ENCODE assay signal across 16 cellular contexts in genomic region chr13:107374038-107374437, GRCh38.
"Had no signal": no experiment of that assay in that cellular context is flagged by ENCODE, and none has a peak within 500 bp of the region (broad histone marks: within the 10 kb centered on the region; RNA-seq: fewer than 3 reads in every experiment).

No MANE protein-coding gene starts in this region.

- H3K4me3 ChIP-seq: adrenal gland, body of pancreas, gastrocnemius medialis, heart left ventricle had no signal

- H3K9me3 ChIP-seq: adrenal gland, body of pancreas, gastrocnemius medialis, heart left ventricle had no signal

- H3K4me1 ChIP-seq: adrenal gland, body of pancreas, gastrocnemius medialis, heart left ventricle had no signal

- H3K27me3 ChIP-seq: adrenal gland, body of pancreas, gastrocnemius medialis, heart left ventricle had no signal

- H3K27ac ChIP-seq: adrenal gland, body of pancreas, gastrocnemius medialis, heart left ventricle, WERI-Rb-1 had no signal

- H3K36me3 ChIP-seq: adrenal gland, gastrocnemius medialis, heart left ventricle, WERI-Rb-1 had no signal

- DNase-seq: activated CD4-positive, alpha-beta T cell treated with anti-CD3 and anti-CD28 coated beads for 1 hour; activated CD8-positive, alpha-beta memory T cell treated with anti-CD3 and anti-CD28 coated beads for 24 hours; activated effector memory CD4-positive, alpha-beta T cell treated with anti-CD3 and anti-CD28 coated beads, Interleukin-2, amount 50 U/mL, for 16 hours; activated T-cell treated with anti-CD3 and anti-CD28 coated beads, Interleukin-2, amount 50 U/mL, for 72 hours; body of pancreas; gastrocnemius medialis; heart left ventricle; left ventricle myocardium superior; posterior cingulate gyrus; stimulated activated CD4-positive, alpha-beta T cell treated with anti-CD3 and anti-CD28 coated beads, Interleukin-12 subunit alpha, Interleukin-12 subunit beta, amount 100 ng/mL, for 4 hours; stimulated activated CD4-positive, alpha-beta T cell treated with anti-CD3 and anti-CD28 coated beads, Interleukin-1b, Interleukin-23, amount 100 ng/mL, for 48 hours; stimulated activated CD8-positive, alpha-beta memory T cell treated with anti-CD3 and anti-CD28 coated beads, Interleukin-4, amount 100 ng/mL, for 48 hours; stimulated activated naive CD4-positive, alpha-beta T cell; T-helper 2 cell; WERI-Rb-1 had no signal
